ENCODE assay signal across 22 cellular contexts in the genomic region with DNA sequence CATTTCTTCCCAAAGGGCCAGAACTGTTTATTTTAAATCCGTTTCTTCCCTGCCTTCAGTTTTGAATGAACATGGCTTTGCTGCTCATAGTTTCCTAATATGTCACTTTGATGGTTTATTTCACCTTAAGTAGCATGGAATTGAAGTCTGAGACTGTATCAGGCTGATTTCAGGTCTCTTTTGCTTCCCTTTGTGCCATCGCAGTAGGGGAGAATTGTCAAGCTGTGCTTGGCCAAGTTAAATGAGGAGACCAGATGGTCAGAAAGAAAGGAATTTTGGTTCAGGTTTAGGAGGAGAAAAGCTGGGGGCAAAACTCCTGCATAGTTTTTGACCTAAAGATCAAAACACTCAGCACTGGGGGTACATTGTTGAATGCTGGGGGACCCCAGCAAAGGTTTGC.
A peak's percentile ranks its signal among the peaks of the same experiment; 100 is the strongest.
DNase-seq lines count a peak whose midpoint lies in the region; ATAC-seq, FAIRE-seq and TF ChIP-seq lines count a peak whose summit lies in the region.
"Had no signal": no experiment of that assay in that cellular context is flagged by ENCODE, and none has a peak within 500 bp of the region (broad histone marks: within the 10 kb centered on the region; RNA-seq: fewer than 3 reads in every experiment).

No MANE protein-coding gene starts in this region.

- DNase-seq in NCI-H446 (lab: John Stamatoyannopoulos, UW) (peak; percentile 38 to 82), H1 (ENCODE audit: low read depth in 1 of 2, low spot score in 2 of 2) (no peak), trophoblast cell (no peak), stomach (no peak)
- DNase-seq in NK-92 treated with Interleukin-12 subunit alpha and Interleukin-12 subunit beta, amount 100 ng/mL, for 24 hours (lab: John Stamatoyannopoulos, UW): no peak
- DNase-seq: activated CD4-positive, CD25-positive, alpha-beta regulatory T cell treated with anti-CD3 and anti-CD28 coated beads, Interleukin-2, amount 50 U/mL, for 72 hours; activated naive CD8-positive, alpha-beta T cell treated with anti-CD3 and anti-CD28 coated beads for 36 hours; AML-193; effector CD4-positive, alpha-beta T cell; lower lobe of right lung; MV-4-11; NCI-H2081 treated with DMSO at 0.1 percent for 48 hours; NCI-H748 treated with DMSO at 0.1 percent for 48 hours; stimulated activated CD4-positive, alpha-beta T cell treated with anti-CD3 and anti-CD28 coated beads, Interleukin-1b, Interleukin-23, amount 100 ng/mL, for 48 hours; stimulated activated naive CD4-positive, alpha-beta T cell; T1000; transverse colon had no signal

- H4K91ac ChIP-seq in H1 (replicated peaks; ENCODE audit: insufficient read length, low read length): no peak overlapping the region
- no peak overlapping the region for H4K91ac ChIP-seq in trophoblast cell (ENCODE audit: low read depth, low read length)

- FAIRE-seq in H1 (lab: Jason Lieb, UNC): no peak
- FAIRE-seq: bronchial epithelial cell, RCC 7860 had no signal

- no peak overlapping the region for H4K12ac ChIP-seq in trophoblast cell (ENCODE audit: low read depth, low read length)

- H3K27me3 ChIP-seq in HUES48 (ENCODE audit: control insufficient read depth, insufficient read depth, low read length) (0 out of 2 replicates have a peak, but pooled peaks cover 6% of the 10 kb centered on the region), H1 (replicated peaks in 1 of 4; ENCODE audit: control insufficient read depth in 3 of 4, extremely low read depth in 1 of 4, insufficient read depth in 3 of 4, low read length in 3 of 4) (no peaks in the 10 kb centered on the region), trophoblast cell (ENCODE audit: insufficient read depth, low read length) (no peaks in the 10 kb centered on the region), stomach (no peaks in the 10 kb centered on the region)
- H3K27me3 ChIP-seq: transverse colon had no signal

- H3K18ac ChIP-seq in H1 (ENCODE audit: extremely low read depth, low read length) (no peak overlapping the region), trophoblast cell (ENCODE audit: low read length) (no peak overlapping the region)

- TF ChIP-seq CTCF in H1 (IDR thresholded peaks at IDR 0.05; ENCODE audit: control extremely low read depth in 1 of 3, insufficient read depth in 1 of 3, low read depth in 1 of 3, low read length in 3 of 3): no peak
- TF ChIP-seq CTCF in stomach (IDR thresholded peaks at IDR 0.05): no peak

- H3K4me1 ChIP-seq in HUES48 (ENCODE audit: control insufficient read depth, insufficient read depth, low read length): peaks cover 37% of the 10 kb centered on the region
- H3K4me1 ChIP-seq in H1 (replicated peaks in 1 of 4; ENCODE audit: control insufficient read depth in 3 of 4, insufficient read depth in 4 of 4, low read length in 3 of 4): peaks cover 0 to 16% (median 14%) of the 10 kb centered on the region in 4 experiments; a peak in 5 of 7 replicates
- peaks cover 2 to 9% of the 10 kb centered on the region in 2 experiments for H3K4me1 ChIP-seq in trophoblast cell (ENCODE audit: control insufficient read depth in 1 of 2, insufficient read depth in 2 of 2, low read length in 2 of 2)
- peaks cover 5 to 26% (median 17%) of the 10 kb centered on the region in 4 donors for H3K4me1 ChIP-seq in stomach

- H3K4me2 ChIP-seq in H1 (ENCODE audit: insufficient read depth in 1 of 2, low read depth in 2 of 2, low read length in 2 of 2): peak overlapping the region in 1 of 2 experiments; percentile 43; a peak in 1 of 4 replicates
- no peak overlapping the region for H3K4me2 ChIP-seq in trophoblast cell (ENCODE audit: low read length)
- H3K4me2 ChIP-seq: KMS-11 had no signal

- H3K56ac ChIP-seq in H1 (replicated peaks; ENCODE audit: insufficient read length, low read depth, low read length): no peak overlapping the region

- peak overlapping the region; percentile 43 for H2BK120ac ChIP-seq in H1 (replicated peaks; ENCODE audit: low read depth, low read length)
- no peak overlapping the region for H2BK120ac ChIP-seq in trophoblast cell (ENCODE audit: insufficient read depth, low read length, poor library complexity)

- intact Hi-C loops in stomach (cut with DNase I; ENCODE audit: low total_unique reads): no loop called here

- H3K14ac ChIP-seq in H1 (ENCODE audit: insufficient read length) (no peak overlapping the region), trophoblast cell (ENCODE audit: low read length) (no peak overlapping the region)

- H2BK5ac ChIP-seq in H1 (ENCODE audit: low read depth, low read length): no peak overlapping the region
- H2BK5ac ChIP-seq in trophoblast cell (ENCODE audit: low read depth, low read length, poor library complexity): peak overlapping the region; percentile 49

- H4K20me1 ChIP-seq in H1 (replicated peaks in 1 of 2; ENCODE audit: control insufficient read depth in 1 of 2, insufficient read depth in 2 of 2, low read length in 2 of 2): no peaks in the 10 kb centered on the region

- H3K23me2 ChIP-seq in H1 (ENCODE audit: low read depth, low read length): no peaks in the 10 kb centered on the region

- CTCF ChIA-PET in H1 (lab: Charles Lee; ENCODE audit: partially characterized antibody): interaction anchor here (0.7 to 6.6 kb wide), 2 partner anchors 11 to 35 kb away, joined by 3 to 27 read pairs; no protein-coding TSS in a partner anchor

- no peak overlapping the region for H4K8ac ChIP-seq in H1 (ENCODE audit: extremely low read depth, insufficient read depth, low read length)
- no peak overlapping the region for H4K8ac ChIP-seq in trophoblast cell (ENCODE audit: low read depth, low read length)

- no peaks in the 10 kb centered on the region for H3K36me3 ChIP-seq in HUES48 (ENCODE audit: control insufficient read depth, insufficient read depth, low read length)
- H3K36me3 ChIP-seq in H1 (ENCODE audit: control insufficient read depth in 2 of 4, insufficient read depth in 4 of 4, low read length in 3 of 4): no peaks in the 10 kb centered on the region
- no peaks in the 10 kb centered on the region for H3K36me3 ChIP-seq in trophoblast cell (ENCODE audit: control insufficient read depth in 1 of 2, insufficient read depth in 2 of 2, low read length in 2 of 2)
- H3K36me3 ChIP-seq in stomach: no peaks in the 10 kb centered on the region
- H3K36me3 ChIP-seq: lower lobe of right lung, transverse colon had no signal

- no peak for TF ChIP-seq EP300 in H1 (IDR thresholded peaks at IDR 0.05; ENCODE audit: borderline replicate concordance in 1 of 2, low read depth in 2 of 2, low read length in 2 of 2)
- no peak for TF ChIP-seq EP300 in stomach (IDR thresholded peaks at IDR 0.05)

- H2BK20ac ChIP-seq in H1 (ENCODE audit: low read length): no peak overlapping the region

- H3K79me2 ChIP-seq in H1 (ENCODE audit: control insufficient read depth in 1 of 2, insufficient read depth in 2 of 2, low read length in 2 of 2): no peaks in the 10 kb centered on the region
- no peaks in the 10 kb centered on the region for H3K79me2 ChIP-seq in trophoblast cell (ENCODE audit: control insufficient read depth, insufficient read depth, low read length, poor library complexity)

- no peak overlapping the region for H2AFZ ChIP-seq in H1 (ENCODE audit: low read length)
- H2AFZ ChIP-seq in trophoblast cell (ENCODE audit: insufficient read depth, low read length, poor library complexity): no peak overlapping the region

- H3K27ac ChIP-seq in HUES48 (ENCODE audit: low read depth, low read length) (peak overlapping the region; percentile 79), H1 (ENCODE audit: low read depth, low read length) (no peak overlapping the region), trophoblast cell (ENCODE audit: low read depth, low read length) (no peak overlapping the region), stomach (peak overlapping the region in 2 of 5 donors; percentile 25 to 66)
- H3K27ac ChIP-seq: KMS-11, transverse colon had no signal

- H3K9ac ChIP-seq in HUES48 (ENCODE audit: low read depth, low read length): no peak overlapping the region
- no peak overlapping the region for H3K9ac ChIP-seq in H1 (replicated peaks in 1 of 4; ENCODE audit: extremely low read depth in 1 of 4, low read depth in 3 of 4, low read length in 3 of 4)
- no peak overlapping the region for H3K9ac ChIP-seq in trophoblast cell (ENCODE audit: low read length)
- H3K9ac ChIP-seq: KMS-11 had no signal

- no peak overlapping the region for H3K4me3 ChIP-seq in HUES48 (ENCODE audit: low read depth, low read length)
- H3K4me3 ChIP-seq in H1 (ENCODE audit: extremely low read depth in 1 of 4, insufficient read depth in 2 of 4, low read depth in 3 of 4, low read length in 4 of 4): peak overlapping the region in 1 of 4 experiments; percentile 38; a peak in 2 of 8 replicates
- H3K4me3 ChIP-seq in trophoblast cell (ENCODE audit: low read depth, low read length): no peak overlapping the region
- H3K4me3 ChIP-seq in stomach: no peak overlapping the region
- H3K4me3 ChIP-seq: lower lobe of right lung, transverse colon had no signal

- H4K5ac ChIP-seq in H1 (ENCODE audit: insufficient read length, low read depth, low read length): no peak overlapping the region

- no peaks in the 10 kb centered on the region for H3K9me3 ChIP-seq in HUES48 (ENCODE audit: control insufficient read depth, insufficient read depth, low read length)
- H3K9me3 ChIP-seq in H1 (ENCODE audit: insufficient read depth in 2 of 2, low read depth in 1 of 2, low read length in 1 of 2): no peaks in the 10 kb centered on the region
- H3K9me3 ChIP-seq in trophoblast cell (ENCODE audit: insufficient read depth, low read depth, low read length): no peaks in the 10 kb centered on the region
- H3K9me3 ChIP-seq in stomach: no peaks in the 10 kb centered on the region
- H3K9me3 ChIP-seq: lower lobe of right lung, transverse colon had no signal

- no peak for TF ChIP-seq RAD21 in H1 (IDR thresholded peaks at IDR 0.05 in 1 of 2, conservative IDR thresholded peaks at IDR 0.05 in 1 of 2; ENCODE audit: low read depth in 2 of 2, low read length in 2 of 2)

- 15% methylated on average over 2 of the region's 2 CpGs; no CpG with 5 or more reads in 1 of the 2 experiments for WGBS in H1 (ENCODE audit: extremely low coverage in 1 of 2, insufficient coverage in 1 of 2, insufficient read length in 1 of 2, insufficient replicate concordance in 2 of 2, low coverage in 1 of 2, low lambda C conversion rate in 2 of 2, missing lambda C conversion rate in 1 of 2), 2 experiments
- WGBS in trophoblast cell (ENCODE audit: extremely low coverage, insufficient coverage, insufficient read length): no CpG with 5 or more reads among the region's 2 CpGs
- 43 to 64% (median 55%) methylated on average over 2 of the region's 2 CpGs for WGBS in stomach, 5 donors

- H2BK15ac ChIP-seq in H1 (ENCODE audit: low read length): no peak overlapping the region

- no peak for TF ChIP-seq POLR2A in H1 (IDR thresholded peaks at IDR 0.05; ENCODE audit: control extremely low read depth in 1 of 2, low read depth in 2 of 2, low read length in 2 of 2)
- no peak for TF ChIP-seq POLR2A in stomach (IDR thresholded peaks at IDR 0.05)

- H3K23ac ChIP-seq in H1 (ENCODE audit: insufficient read length) (no peak overlapping the region), trophoblast cell (ENCODE audit: low read length) (no peak overlapping the region)

- POLR2A ChIA-PET in H1 (lab: Charles Lee; ENCODE audit: partially characterized antibody): interaction anchor here (0.8 to 1.1 kb wide), 2 partner anchors 11 to 18 kb away, joined by 3 read pairs; no protein-coding TSS in a partner anchor

- H3K4ac ChIP-seq in H1 (replicated peaks; ENCODE audit: insufficient read length, low read depth, low read length) (no peak overlapping the region), trophoblast cell (ENCODE audit: low read depth, low read length) (no peak overlapping the region)

- no peak for ATAC-seq in GM19467 (IDR thresholded peaks at IDR 0.05; ENCODE audit: unreplicated experiment)
- ATAC-seq: lower lobe of right lung had no signal

- no peak overlapping the region for H2AK5ac ChIP-seq in H1 (ENCODE audit: low read depth, low read length)
- no peak overlapping the region for H2AK5ac ChIP-seq in trophoblast cell (ENCODE audit: low read length)

- H2BK12ac ChIP-seq in H1 (ENCODE audit: low read depth, low read length) (no peak overlapping the region), trophoblast cell (ENCODE audit: low read length) (no peak overlapping the region)

- no peaks in the 10 kb centered on the region for H3K79me1 ChIP-seq in H1 (ENCODE audit: low read depth, low read length)
- peaks cover 1% of the 10 kb centered on the region for H3K79me1 ChIP-seq in trophoblast cell (ENCODE audit: low read length)

Comparison
In these comparisons a context has a peak if more than half of its experiments do, and no peak if none do; other contexts are left out.
1. DNase-seq: peak in NCI-H446 (2 of 2); none in H1 (0 of 2), trophoblast cell (0 of 2), stomach (single experiment) and NK-92 treated with Interleukin-12 subunit alpha and Interleukin-12 subunit beta, amount 100 ng/mL, for 24 hours (single experiment).